ENCODE assay signal across 1 cellular context in the genomic region with DNA sequence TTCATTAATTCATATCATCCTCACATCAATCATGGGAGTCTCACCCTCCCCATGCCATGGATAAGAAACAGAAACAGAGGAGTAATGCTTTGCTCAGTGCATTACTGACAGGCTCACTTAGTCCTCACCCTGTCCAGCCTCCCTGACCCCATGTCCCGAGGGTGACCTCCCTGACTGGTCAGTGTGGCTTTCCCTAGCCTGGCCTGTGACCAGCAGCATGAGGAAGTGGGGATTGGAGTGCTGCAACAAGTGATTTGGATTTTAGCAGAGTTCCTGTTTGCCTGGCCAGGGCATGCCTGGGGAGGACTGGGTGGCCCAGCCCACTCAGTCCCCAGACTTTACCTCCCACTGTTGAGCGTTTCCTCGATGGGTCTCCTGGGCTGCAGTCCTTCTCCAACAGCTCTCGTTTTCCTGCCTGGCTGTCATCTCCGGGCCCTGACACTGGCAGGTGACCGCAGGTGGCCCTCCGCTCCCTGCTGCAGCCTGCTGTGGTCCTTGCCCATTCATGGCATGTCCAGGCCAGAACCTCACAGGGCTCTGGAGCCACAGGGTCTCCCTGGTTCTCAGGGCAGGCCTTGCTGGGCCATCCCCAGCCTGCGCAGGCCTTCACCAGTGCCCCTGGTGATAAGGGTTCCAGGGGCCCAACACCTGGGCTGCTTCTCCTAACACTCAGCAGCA.
TF ChIP-seq lines count a peak whose summit lies in the region.

No MANE protein-coding gene starts in this region.

TF ChIP-seq in GM23338, 12 proteins besides CTCF, POLR2A, EP300 and RAD21 (continued from another document):
- TF ChIP-seq, protein P1, sequence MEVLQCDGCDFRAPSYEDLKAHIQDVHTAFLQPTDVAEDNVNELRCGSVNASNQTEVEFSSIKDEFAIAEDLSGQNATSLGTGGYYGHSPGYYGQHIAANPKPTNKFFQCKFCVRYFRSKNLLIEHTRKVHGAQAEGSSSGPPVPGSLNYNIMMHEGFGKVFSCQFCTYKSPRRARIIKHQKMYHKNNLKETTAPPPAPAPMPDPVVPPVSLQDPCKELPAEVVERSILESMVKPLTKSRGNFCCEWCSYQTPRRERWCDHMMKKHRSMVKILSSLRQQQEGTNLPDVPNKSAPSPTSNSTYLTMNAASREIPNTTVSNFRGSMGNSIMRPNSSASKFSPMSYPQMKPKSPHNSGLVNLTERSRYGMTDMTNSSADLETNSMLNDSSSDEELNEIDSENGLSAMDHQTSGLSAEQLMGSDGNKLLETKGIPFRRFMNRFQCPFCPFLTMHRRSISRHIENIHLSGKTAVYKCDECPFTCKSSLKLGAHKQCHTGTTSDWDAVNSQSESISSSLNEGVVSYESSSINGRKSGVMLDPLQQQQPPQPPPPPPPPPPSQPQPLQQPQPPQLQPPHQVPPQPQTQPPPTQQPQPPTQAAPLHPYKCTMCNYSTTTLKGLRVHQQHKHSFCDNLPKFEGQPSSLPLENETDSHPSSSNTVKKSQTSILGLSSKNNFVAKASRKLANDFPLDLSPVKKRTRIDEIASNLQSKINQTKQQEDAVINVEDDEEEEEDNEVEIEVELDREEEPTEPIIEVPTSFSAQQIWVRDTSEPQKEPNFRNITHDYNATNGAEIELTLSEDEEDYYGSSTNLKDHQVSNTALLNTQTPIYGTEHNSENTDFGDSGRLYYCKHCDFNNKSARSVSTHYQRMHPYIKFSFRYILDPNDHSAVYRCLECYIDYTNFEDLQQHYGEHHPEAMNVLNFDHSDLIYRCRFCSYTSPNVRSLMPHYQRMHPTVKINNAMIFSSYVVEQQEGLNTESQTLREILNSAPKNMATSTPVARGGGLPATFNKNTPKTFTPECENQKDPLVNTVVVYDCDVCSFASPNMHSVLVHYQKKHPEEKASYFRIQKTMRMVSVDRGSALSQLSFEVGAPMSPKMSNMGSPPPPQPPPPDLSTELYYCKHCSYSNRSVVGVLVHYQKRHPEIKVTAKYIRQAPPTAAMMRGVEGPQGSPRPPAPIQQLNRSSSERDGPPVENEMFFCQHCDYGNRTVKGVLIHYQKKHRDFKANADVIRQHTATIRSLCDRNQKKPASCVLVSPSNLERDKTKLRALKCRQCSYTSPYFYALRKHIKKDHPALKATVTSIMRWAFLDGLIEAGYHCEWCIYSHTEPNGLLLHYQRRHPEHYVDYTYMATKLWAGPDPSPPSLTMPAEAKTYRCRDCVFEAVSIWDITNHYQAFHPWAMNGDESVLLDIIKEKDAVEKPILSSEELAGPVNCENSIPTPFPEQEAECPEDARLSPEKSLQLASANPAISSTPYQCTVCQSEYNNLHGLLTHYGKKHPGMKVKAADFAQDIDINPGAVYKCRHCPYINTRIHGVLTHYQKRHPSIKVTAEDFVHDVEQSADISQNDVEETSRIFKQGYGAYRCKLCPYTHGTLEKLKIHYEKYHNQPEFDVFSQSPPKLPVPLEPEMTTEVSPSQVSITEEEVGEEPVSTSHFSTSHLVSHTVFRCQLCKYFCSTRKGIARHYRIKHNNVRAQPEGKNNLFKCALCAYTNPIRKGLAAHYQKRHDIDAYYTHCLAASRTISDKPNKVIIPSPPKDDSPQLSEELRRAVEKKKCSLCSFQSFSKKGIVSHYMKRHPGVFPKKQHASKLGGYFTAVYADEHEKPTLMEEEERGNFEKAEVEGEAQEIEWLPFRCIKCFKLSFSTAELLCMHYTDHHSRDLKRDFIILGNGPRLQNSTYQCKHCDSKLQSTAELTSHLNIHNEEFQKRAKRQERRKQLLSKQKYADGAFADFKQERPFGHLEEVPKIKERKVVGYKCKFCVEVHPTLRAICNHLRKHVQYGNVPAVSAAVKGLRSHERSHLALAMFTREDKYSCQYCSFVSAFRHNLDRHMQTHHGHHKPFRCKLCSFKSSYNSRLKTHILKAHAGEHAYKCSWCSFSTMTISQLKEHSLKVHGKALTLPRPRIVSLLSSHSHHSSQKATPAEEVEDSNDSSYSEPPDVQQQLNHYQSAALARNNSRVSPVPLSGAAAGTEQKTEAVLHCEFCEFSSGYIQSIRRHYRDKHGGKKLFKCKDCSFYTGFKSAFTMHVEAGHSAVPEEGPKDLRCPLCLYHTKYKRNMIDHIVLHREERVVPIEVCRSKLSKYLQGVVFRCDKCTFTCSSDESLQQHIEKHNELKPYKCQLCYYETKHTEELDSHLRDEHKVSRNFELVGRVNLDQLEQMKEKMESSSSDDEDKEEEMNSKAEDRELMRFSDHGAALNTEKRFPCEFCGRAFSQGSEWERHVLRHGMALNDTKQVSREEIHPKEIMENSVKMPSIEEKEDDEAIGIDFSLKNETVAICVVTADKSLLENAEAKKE (CRISPR knock-in tag; IDR thresholded peaks at IDR 0.05) = no peak
- TF ChIP-seq STAT1 (IDR thresholded peaks at IDR 0.05; ENCODE audit: unreplicated experiment) = no peak
- TF ChIP-seq ETS1 (IDR thresholded peaks at IDR 0.05) = no peak
- TF ChIP-seq EZH2 (IDR thresholded peaks at IDR 0.05; ENCODE audit: low read depth, unreplicated experiment) = no peak
- TF ChIP-seq POLR2AphosphoS5 (IDR thresholded peaks at IDR 0.05; ENCODE audit: low read depth) = no peak
- TF ChIP-seq ZNF114 (CRISPR knock-in tag; IDR thresholded peaks at IDR 0.05) = no peak
- TF ChIP-seq EZH2phosphoT487 (IDR thresholded peaks at IDR 0.05; ENCODE audit: unreplicated experiment) = no peak
- no peak for TF ChIP-seq ZNF331 (CRISPR knock-in tag; IDR thresholded peaks at IDR 0.05; ENCODE audit: low read depth)
- no peak for TF ChIP-seq CREB1 (CRISPR knock-in tag; IDR thresholded peaks at IDR 0.05; ENCODE audit: low read depth)
